11 cellular contexts compared by ENCODE assay signal in the genomic region with DNA sequence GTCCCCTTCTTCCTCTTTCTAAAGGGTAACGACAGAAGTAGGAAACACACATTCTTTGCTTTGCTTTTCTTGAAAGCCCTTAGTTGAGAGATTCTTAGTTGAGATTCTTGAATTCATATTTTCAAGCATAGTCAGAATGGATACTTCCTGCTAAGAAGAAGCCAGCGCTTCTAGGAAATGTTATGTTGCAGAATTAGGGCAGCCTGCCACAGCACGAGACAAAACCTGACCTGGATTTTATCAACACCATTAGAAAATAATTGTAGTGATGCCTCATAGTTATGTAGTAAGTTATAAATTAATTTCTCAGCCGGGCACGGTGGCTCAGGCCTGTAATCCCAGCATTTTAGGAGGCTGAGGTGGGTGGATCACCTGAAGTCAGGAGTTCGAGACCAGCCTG. TPM values are rescaled to one million over a fixed set of nuclear protein-coding genes. Genes with fewer than 3 reads are reported as not detected.
A peak's percentile ranks its signal among the peaks of the same experiment; 100 is the strongest.
DNase-seq lines count a peak whose midpoint lies in the region; ATAC-seq, FAIRE-seq and TF ChIP-seq lines count a peak whose summit lies in the region.
"Had no signal": no experiment of that assay in that cellular context is flagged by ENCODE, and none has a peak within 500 bp of the region (broad histone marks: within the 10 kb centered on the region; RNA-seq: fewer than 3 reads in every experiment).

No MANE protein-coding gene starts in this region.

- POLR2A ChIA-PET in A673 (lab: Charles Lee; ENCODE audit: low non-redundant PET): no interaction called here

- H3K27ac ChIP-seq in effector memory CD4-positive, alpha-beta T cell (ENCODE audit: insufficient read depth, low read length, poor library complexity, severe bottlenecking): peak overlapping the region; percentile 19
- peak overlapping the region in 1 of 4 donors; percentile 14 for H3K27ac ChIP-seq in pancreas
- no peak overlapping the region for H3K27ac ChIP-seq in A673 (ENCODE audit: low read depth, low read length, poor library complexity, severe bottlenecking)
- H3K27ac ChIP-seq: cardiac muscle cell had no signal

- FAIRE-seq in pancreas (lab: Jason Lieb, UNC): no peak
- FAIRE-seq: GM18507 had no signal

- WGBS in pancreas, 2 donors: 47 to 48% methylated on average over 6 of the region's 6 CpGs

- no peaks in the 10 kb centered on the region for H3K27me3 ChIP-seq in effector memory CD4-positive, alpha-beta T cell (replicated peaks; ENCODE audit: control insufficient read depth, insufficient read depth, low read length, poor library complexity, severe bottlenecking)
- no peaks in the 10 kb centered on the region for H3K27me3 ChIP-seq in pancreas
- no peaks in the 10 kb centered on the region for H3K27me3 ChIP-seq in A673 (replicated peaks; ENCODE audit: insufficient read depth, low read depth, low read length, poor library complexity)
- H3K27me3 ChIP-seq: cardiac muscle cell had no signal

- ATAC-seq in SK-N-SH treated with all-trans-retinoic acid at 6 μM for 48 hours (peak; percentile 91), pancreas (peak in 3 of 4 donors; percentile 41 to 73 (median 55)), left colon (no peak)

- DNase-seq in ELR (ENCODE audit: low read depth): peak; percentile 73
- DNase-seq in effector memory CD4-positive, alpha-beta T cell: no peak
- no peak for DNase-seq in pancreas
- DNase-seq in left colon: no peak
- no peak for DNase-seq in NCI-H2081 treated with DMSO at 0.1 percent for 48 hours (lab: John Stamatoyannopoulos, UW)
- no peak for DNase-seq in A673 (ENCODE audit: low spot score)
- no peak for DNase-seq in NCI-H1436 (lab: John Stamatoyannopoulos, UW)
- DNase-seq: NCI-H1105 had no signal

- no peak overlapping the region for H3K4me3 ChIP-seq in effector memory CD4-positive, alpha-beta T cell (ENCODE audit: insufficient read depth, low read depth, low read length, poor library complexity, severe bottlenecking)
- H3K4me3 ChIP-seq in pancreas (no peak overlapping the region), A673 (ENCODE audit: low read depth, low read length, poor library complexity, severe bottlenecking) (no peak overlapping the region)
- H3K4me3 ChIP-seq: cardiac muscle cell had no signal

- TF ChIP-seq CTCF in pancreas (IDR thresholded peaks at IDR 0.05) (no peak), A673 (conservative IDR thresholded peaks at IDR 0.05; ENCODE audit: low read depth, low read length) (no peak)

- no TSS peak for BruUV-seq in A673 (replicated peaks; lab: Mats Ljungman, UMichigan)

- intact Hi-C loops in pancreas (cut with DNase I) (no loop called here), left colon (cut with DNase I, micrococcal nuclease) (no loop called here), A673 (cut with micrococcal nuclease; ENCODE audit: unreplicated experiment) (no loop called here)

- CTCF ChIA-PET in A673 (lab: Charles Lee): no interaction called here

- H3K36me3 ChIP-seq in effector memory CD4-positive, alpha-beta T cell (ENCODE audit: control insufficient read depth, insufficient read depth, low read length): no peaks in the 10 kb centered on the region
- no peaks in the 10 kb centered on the region for H3K36me3 ChIP-seq in pancreas
- H3K36me3 ChIP-seq in A673 (ENCODE audit: insufficient read depth, low read length, poor library complexity, severe bottlenecking): no peaks in the 10 kb centered on the region
- H3K36me3 ChIP-seq: cardiac muscle cell had no signal

- no peaks in the 10 kb centered on the region for H3K9me3 ChIP-seq in effector memory CD4-positive, alpha-beta T cell (ENCODE audit: control insufficient read depth, low read length)
- no peaks in the 10 kb centered on the region for H3K9me3 ChIP-seq in pancreas
- no peaks in the 10 kb centered on the region for H3K9me3 ChIP-seq in A673 (ENCODE audit: low read depth, low read length, poor library complexity, severe bottlenecking)

- H3K4me1 ChIP-seq in effector memory CD4-positive, alpha-beta T cell (ENCODE audit: control insufficient read depth, insufficient read depth, low read length, poor library complexity, severe bottlenecking): peaks cover 41% of the 10 kb centered on the region
- H3K4me1 ChIP-seq in pancreas (no peaks in the 10 kb centered on the region), A673 (ENCODE audit: insufficient read depth, low read length, poor library complexity, severe bottlenecking) (peaks cover 11% of the 10 kb centered on the region)

TF ChIP-seq in SK-N-SH treated with all-trans-retinoic acid at 6 μM for 48 hours, 23 proteins besides CTCF, POLR2A, EP300 and RAD21 (continues in another document):
- TF ChIP-seq ARNTL (CRISPR knock-in tag; IDR thresholded peaks at IDR 0.05; ENCODE audit: borderline replicate concordance, low read depth): no peak
- TF ChIP-seq ZNF8 (CRISPR knock-in tag; IDR thresholded peaks at IDR 0.05): no peak
- TF ChIP-seq, protein P1, sequence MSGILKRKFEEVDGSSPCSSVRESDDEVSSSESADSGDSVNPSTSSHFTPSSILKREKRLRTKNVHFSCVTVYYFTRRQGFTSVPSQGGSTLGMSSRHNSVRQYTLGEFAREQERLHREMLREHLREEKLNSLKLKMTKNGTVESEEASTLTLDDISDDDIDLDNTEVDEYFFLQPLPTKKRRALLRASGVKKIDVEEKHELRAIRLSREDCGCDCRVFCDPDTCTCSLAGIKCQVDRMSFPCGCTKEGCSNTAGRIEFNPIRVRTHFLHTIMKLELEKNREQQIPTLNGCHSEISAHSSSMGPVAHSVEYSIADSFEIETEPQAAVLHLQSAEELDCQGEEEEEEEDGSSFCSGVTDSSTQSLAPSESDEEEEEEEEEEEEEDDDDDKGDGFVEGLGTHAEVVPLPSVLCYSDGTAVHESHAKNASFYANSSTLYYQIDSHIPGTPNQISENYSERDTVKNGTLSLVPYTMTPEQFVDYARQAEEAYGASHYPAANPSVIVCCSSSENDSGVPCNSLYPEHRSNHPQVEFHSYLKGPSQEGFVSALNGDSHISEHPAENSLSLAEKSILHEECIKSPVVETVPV (CRISPR knock-in tag; IDR thresholded peaks at IDR 0.05): no peak
- TF ChIP-seq CSDC2 (CRISPR knock-in tag; IDR thresholded peaks at IDR 0.05): no peak
- TF ChIP-seq, protein P2, sequence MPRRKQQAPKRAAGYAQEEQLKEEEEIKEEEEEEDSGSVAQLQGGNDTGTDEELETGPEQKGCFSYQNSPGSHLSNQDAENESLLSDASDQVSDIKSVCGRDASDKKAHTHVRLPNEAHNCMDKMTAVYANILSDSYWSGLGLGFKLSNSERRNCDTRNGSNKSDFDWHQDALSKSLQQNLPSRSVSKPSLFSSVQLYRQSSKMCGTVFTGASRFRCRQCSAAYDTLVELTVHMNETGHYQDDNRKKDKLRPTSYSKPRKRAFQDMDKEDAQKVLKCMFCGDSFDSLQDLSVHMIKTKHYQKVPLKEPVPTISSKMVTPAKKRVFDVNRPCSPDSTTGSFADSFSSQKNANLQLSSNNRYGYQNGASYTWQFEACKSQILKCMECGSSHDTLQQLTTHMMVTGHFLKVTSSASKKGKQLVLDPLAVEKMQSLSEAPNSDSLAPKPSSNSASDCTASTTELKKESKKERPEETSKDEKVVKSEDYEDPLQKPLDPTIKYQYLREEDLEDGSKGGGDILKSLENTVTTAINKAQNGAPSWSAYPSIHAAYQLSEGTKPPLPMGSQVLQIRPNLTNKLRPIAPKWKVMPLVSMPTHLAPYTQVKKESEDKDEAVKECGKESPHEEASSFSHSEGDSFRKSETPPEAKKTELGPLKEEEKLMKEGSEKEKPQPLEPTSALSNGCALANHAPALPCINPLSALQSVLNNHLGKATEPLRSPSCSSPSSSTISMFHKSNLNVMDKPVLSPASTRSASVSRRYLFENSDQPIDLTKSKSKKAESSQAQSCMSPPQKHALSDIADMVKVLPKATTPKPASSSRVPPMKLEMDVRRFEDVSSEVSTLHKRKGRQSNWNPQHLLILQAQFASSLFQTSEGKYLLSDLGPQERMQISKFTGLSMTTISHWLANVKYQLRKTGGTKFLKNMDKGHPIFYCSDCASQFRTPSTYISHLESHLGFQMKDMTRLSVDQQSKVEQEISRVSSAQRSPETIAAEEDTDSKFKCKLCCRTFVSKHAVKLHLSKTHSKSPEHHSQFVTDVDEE (CRISPR knock-in tag; IDR thresholded peaks at IDR 0.05): no peak
- TF ChIP-seq SNAI2 (CRISPR knock-in tag; IDR thresholded peaks at IDR 0.05): no peak
- no peak for TF ChIP-seq TCF4 (CRISPR knock-in tag; IDR thresholded peaks at IDR 0.05; ENCODE audit: borderline replicate concordance)
- TF ChIP-seq ZFP30 (CRISPR knock-in tag; IDR thresholded peaks at IDR 0.05): no peak
- no peak for TF ChIP-seq ISL1 (CRISPR knock-in tag; IDR thresholded peaks at IDR 0.05)
- TF ChIP-seq ZC3H10 (CRISPR knock-in tag; IDR thresholded peaks at IDR 0.05): no peak
- TF ChIP-seq, protein P3, sequence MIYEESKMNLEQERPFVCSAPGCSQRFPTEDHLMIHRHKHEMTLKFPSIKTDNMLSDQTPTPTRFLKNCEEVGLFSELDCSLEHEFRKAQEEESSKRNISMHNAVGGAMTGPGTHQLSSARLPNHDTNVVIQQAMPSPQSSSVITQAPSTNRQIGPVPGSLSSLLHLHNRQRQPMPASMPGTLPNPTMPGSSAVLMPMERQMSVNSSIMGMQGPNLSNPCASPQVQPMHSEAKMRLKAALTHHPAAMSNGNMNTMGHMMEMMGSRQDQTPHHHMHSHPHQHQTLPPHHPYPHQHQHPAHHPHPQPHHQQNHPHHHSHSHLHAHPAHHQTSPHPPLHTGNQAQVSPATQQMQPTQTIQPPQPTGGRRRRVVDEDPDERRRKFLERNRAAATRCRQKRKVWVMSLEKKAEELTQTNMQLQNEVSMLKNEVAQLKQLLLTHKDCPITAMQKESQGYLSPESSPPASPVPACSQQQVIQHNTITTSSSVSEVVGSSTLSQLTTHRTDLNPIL (CRISPR knock-in tag; IDR thresholded peaks at IDR 0.05; ENCODE audit: low read depth): no peak
- no peak for TF ChIP-seq BACH2 (CRISPR knock-in tag; IDR thresholded peaks at IDR 0.05; ENCODE audit: borderline replicate concordance)
- TF ChIP-seq ESRRG (CRISPR knock-in tag; IDR thresholded peaks at IDR 0.05): no peak

RNA-seq across cellular contexts. Expression of a gene that starts 37.9 kb away (rescaled TPM):
- total RNA-seq in pancreas (10 to 100 TPM; 12.0 to 20.2 (median 13.8) TPM), left colon (10 to 100 TPM; 17.2 to 23.4 TPM), A673 (2021) (162 and 172 TPM in 2 replicates)
- 10 to 100 TPM in 1 of 2 donors, 1 to 10 TPM in 1; 9.7 to 15.2 TPM for polyA plus RNA-seq in pancreas
